In the genomic region with DNA sequence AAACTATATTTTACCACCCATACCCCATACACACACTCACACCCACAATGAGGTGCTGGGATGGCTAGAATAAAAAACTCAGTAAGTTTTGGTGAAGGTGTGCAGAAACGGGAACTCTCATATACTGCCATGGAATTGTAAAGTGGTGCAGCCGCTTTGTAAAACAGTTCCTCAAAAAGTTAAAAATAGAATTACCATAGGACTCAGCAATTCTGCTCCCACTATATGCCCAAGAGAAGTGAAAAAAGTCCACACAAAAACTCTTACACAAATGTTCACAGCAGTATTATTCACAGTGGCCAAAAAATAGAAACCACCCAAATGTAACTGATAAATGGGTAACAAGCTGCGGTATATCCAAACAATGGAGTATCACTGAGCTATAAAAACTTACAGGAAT, we compare ENCODE assay signal across 18 cellular contexts. TPM values are rescaled to one million over a fixed set of nuclear protein-coding genes. Genes with fewer than 3 reads are reported as not detected.
A peak's percentile ranks its signal among the peaks of the same experiment; 100 is the strongest.
DNase-seq lines count a peak whose midpoint lies in the region; ATAC-seq and TF ChIP-seq lines count a peak whose summit lies in the region.
"Had no signal": no experiment of that assay in that cellular context is flagged by ENCODE, and none has a peak within 500 bp of the region (broad histone marks: within the 10 kb centered on the region; RNA-seq: fewer than 3 reads in every experiment).

No MANE protein-coding gene starts in this region.

- no peaks in the 10 kb centered on the region for H4K20me1 ChIP-seq in OCI-LY1 (ENCODE audit: insufficient read depth, low read length)
- H4K20me1 ChIP-seq in osteoblast (ENCODE audit: insufficient read depth, low read length), result no peaks in the 10 kb centered on the region

- peak overlapping the region; percentile 3 for H3K27ac ChIP-seq in OCI-LY1 (ENCODE audit: low read depth, low read length, poor library complexity, severe bottlenecking)
- H3K27ac ChIP-seq in osteoblast (ENCODE audit: low read depth, low read length), result no peak overlapping the region
- H3K27ac ChIP-seq in ascending aorta, result no peak overlapping the region
- H3K27ac ChIP-seq: C4-2B, Peyer's patch had no signal

- H3K27me3 ChIP-seq in OCI-LY1 (ENCODE audit: insufficient read depth, low read length) (no peaks in the 10 kb centered on the region), osteoblast (ENCODE audit: insufficient read depth, low read length) (no peaks in the 10 kb centered on the region), ascending aorta (no peaks in the 10 kb centered on the region)
- H3K27me3 ChIP-seq: Peyer's patch had no signal

- no peaks in the 10 kb centered on the region for H3K9me2 ChIP-seq in OCI-LY1 (ENCODE audit: low read depth, low read length)

- intact Hi-C loops in Right ventricle myocardium superior (cut with DNase I), result no loop called here
- intact Hi-C loops in cardiac septum (cut with DNase I), result no loop called here
- intact Hi-C loops in ascending aorta (cut with DNase I), result no loop called here

- no peak overlapping the region for H3K9ac ChIP-seq in OCI-LY1 (ENCODE audit: low read length)

- DNase-seq in Right ventricle myocardium superior, result no peak
- DNase-seq in cardiac septum (ENCODE audit: low spot score), result no peak
- peak; percentile 33 to 38 for DNase-seq in Kasumi-1 (lab: John Stamatoyannopoulos, UW)
- no peak for DNase-seq in osteoblast (ENCODE audit: insufficient read length, low spot score, missing footprints)
- DNase-seq in T-helper 1 cell, result no peak
- DNase-seq in ascending aorta (ENCODE audit: low spot score in 2 of 2), result no peak
- DNase-seq: ACHN, DMS79 treated with DMSO at 0.1 percent for 48 hours, H7, NCI-H1417 treated with DMSO at 0.1 percent for 48 hours, NCI-H187 treated with DMSO at 0.1 percent for 48 hours, NCI-H2227 treated with DMSO at 0.1 percent for 48 hours, NCI-H510A treated with DMSO at 0.1 percent for 48 hours, NCI-H774, Peyer's patch had no signal

- H2AFZ ChIP-seq in OCI-LY1 (ENCODE audit: low read length) (no peak overlapping the region), osteoblast (ENCODE audit: low read length) (peak overlapping the region; percentile 63)

- H3K79me2 ChIP-seq in OCI-LY1 (ENCODE audit: insufficient read depth, low read length) (peaks cover 33% of the 10 kb centered on the region), osteoblast (ENCODE audit: insufficient read depth, low read length) (peaks cover 29% of the 10 kb centered on the region)

- H3K9me3 ChIP-seq in OCI-LY1 (ENCODE audit: low read length) (0 out of 2 replicates have a peak, but pooled peaks cover 4% of the 10 kb centered on the region), osteoblast (ENCODE audit: low read depth, low read length) (no peaks in the 10 kb centered on the region), ascending aorta (no peaks in the 10 kb centered on the region)
- H3K9me3 ChIP-seq: Peyer's patch had no signal

- H3K36me3 ChIP-seq in OCI-LY1 (ENCODE audit: insufficient read depth, low read length) (peaks cover 94% of the 10 kb centered on the region), osteoblast (ENCODE audit: insufficient read depth, low read length) (no peaks in the 10 kb centered on the region), ascending aorta (no peaks in the 10 kb centered on the region)
- H3K36me3 ChIP-seq: Peyer's patch had no signal

- peak; percentile 15 for ATAC-seq in Right ventricle myocardium superior (ENCODE audit: poor library complexity)
- ATAC-seq in GM21447 (IDR thresholded peaks at IDR 0.05; ENCODE audit: unreplicated experiment), result no peak

- H3K4me1 ChIP-seq in OCI-LY1 (ENCODE audit: insufficient read depth, low read length, severe bottlenecking), result peaks cover 48% of the 10 kb centered on the region
- H3K4me1 ChIP-seq in osteoblast (ENCODE audit: insufficient read depth, low read length), result peaks cover 13% of the 10 kb centered on the region
- H3K4me1 ChIP-seq in ascending aorta, result no peaks in the 10 kb centered on the region
- H3K4me1 ChIP-seq: Peyer's patch had no signal

- H3K4me2 ChIP-seq in OCI-LY1 (ENCODE audit: low read length), result no peak overlapping the region
- no peak overlapping the region for H3K4me2 ChIP-seq in osteoblast (ENCODE audit: insufficient read depth, low read length)

- TF ChIP-seq CTCF in OCI-LY1 (IDR thresholded peaks at IDR 0.05; ENCODE audit: low read length), result no peak
- TF ChIP-seq CTCF in osteoblast (IDR thresholded peaks at IDR 0.05; ENCODE audit: extremely low read depth, low read depth, low read length), result no peak
- no peak for TF ChIP-seq CTCF in ascending aorta (IDR thresholded peaks at IDR 0.05)

- no peaks in the 10 kb centered on the region for H3F3A ChIP-seq in OCI-LY1 (ENCODE audit: insufficient read depth, low read length)

- H3K4me3 ChIP-seq in OCI-LY1 (ENCODE audit: low read depth, low read length, poor library complexity, severe bottlenecking) (no peak overlapping the region), osteoblast (ENCODE audit: insufficient read depth, low read length) (no peak overlapping the region), ascending aorta (no peak overlapping the region)
- H3K4me3 ChIP-seq: Peyer's patch had no signal

RNA-seq across cellular contexts. Expression of gene CENPU, which starts 6.5 kb away (rescaled TPM):
- total RNA-seq in Right ventricle myocardium superior (1.7 TPM), cardiac septum (1.5 TPM), osteoblast (5.1 and 6.8 TPM in 2 replicates), ascending aorta (not detected)

Comparison
In these comparisons a context has a peak if more than half of its experiments do, and no peak if none do; other contexts are left out.
1. DNase-seq: peak in Kasumi-1 (2 of 2); none in Right ventricle myocardium superior (single experiment), cardiac septum (single experiment), osteoblast (single experiment), T-helper 1 cell (0 of 5) and ascending aorta (0 of 2).